ENCODE assay signal across 1 cellular context in the genomic region with DNA sequence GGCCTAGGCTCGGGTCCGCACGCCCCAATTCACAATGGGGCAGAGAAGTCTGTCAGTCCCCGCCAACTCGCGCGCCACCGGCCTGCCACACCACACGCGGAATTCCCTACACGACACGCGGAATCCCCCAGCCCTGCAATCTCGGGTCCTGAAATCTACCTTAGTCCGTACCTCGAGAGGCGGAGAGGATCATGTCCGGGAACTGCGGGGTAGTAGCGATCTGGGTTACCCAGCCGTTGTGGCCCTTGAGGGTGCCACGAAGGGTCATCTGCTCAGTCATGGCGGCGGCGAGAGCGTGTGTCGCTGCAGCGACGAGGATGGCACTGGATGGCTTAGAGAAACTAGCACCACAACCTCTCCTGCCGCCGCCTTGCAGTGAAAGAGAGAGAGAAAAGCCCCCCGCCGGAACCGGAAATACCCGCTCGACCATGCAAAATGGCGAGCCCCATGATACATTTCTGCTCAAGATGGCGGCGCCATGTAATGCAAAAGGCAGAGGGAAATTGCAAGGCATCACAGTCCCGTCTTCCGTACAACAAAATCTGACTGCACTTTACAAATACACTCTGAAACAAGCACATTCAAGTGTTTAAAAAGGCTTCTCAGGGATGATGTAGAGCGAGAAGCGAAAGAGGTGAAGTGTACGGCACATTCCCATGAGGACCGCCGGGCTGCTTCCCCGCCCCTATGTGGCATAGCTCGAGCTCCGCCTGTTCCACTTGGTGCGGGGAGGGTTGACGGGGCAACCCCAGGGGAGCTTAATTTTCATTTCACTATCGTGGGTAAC.
TF ChIP-seq lines count a peak whose summit lies in the region.

A gene (minus strand): TSS at position 386 of the 787 bp plus-strand sequence. CDS start 106 bp downstream, at position 280.

TF ChIP-seq in K562, 482 proteins besides CTCF, POLR2A, EP300 and RAD21 (continued from another document and continues in another):
- TF ChIP-seq, protein P1, sequence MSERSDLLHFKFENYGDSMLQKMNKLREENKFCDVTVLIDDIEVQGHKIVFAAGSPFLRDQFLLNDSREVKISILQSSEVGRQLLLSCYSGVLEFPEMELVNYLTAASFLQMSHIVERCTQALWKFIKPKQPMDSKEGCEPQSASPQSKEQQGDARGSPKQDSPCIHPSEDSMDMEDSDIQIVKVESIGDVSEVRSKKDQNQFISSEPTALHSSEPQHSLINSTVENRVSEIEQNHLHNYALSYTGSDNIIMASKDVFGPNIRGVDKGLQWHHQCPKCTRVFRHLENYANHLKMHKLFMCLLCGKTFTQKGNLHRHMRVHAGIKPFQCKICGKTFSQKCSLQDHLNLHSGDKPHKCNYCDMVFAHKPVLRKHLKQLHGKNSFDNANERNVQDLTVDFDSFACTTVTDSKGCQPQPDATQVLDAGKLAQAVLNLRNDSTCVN (CRISPR knock-in tag; IDR thresholded peaks at IDR 0.05) = no peak
- TF ChIP-seq ZNF583 (CRISPR knock-in tag; IDR thresholded peaks at IDR 0.05) (no peak), HSF4 (CRISPR knock-in tag; IDR thresholded peaks at IDR 0.05; ENCODE audit: borderline replicate concordance) (no peak), ATF7 (IDR thresholded peaks at IDR 0.05) (no peak; the same call in 1 of the 2 replicates), SIN3A (IDR thresholded peaks at IDR 0.05; ENCODE audit: borderline replicate concordance in 2 of 2, control insufficient read depth in 1 of 2, low read depth in 2 of 2, low read length in 2 of 2) (0 out of 4 replicates have a peak, but pooled peaks have one; percentile 5 to 69), HNRNPLL (IDR thresholded peaks at IDR 0.05; ENCODE audit: low read depth, low read length, poor library complexity, severe bottlenecking) (peak; percentile 61), HDGF (IDR thresholded peaks at IDR 0.05) (no peak), POLR2B (IDR thresholded peaks at IDR 0.05; ENCODE audit: low read depth, partially characterized antibody) (peak; percentile 98), KDM4B (IDR thresholded peaks at IDR 0.05; ENCODE audit: borderline replicate concordance in 2 of 2, low read depth in 1 of 2) (peak in 1 of 2 experiments; percentile 81; a peak in 2 of 4 replicates), ADNP (tag; IDR thresholded peaks at IDR 0.05) (no peak), TAF7 (tag; IDR thresholded peaks at IDR 0.05) (peak; percentile 100), BACH1 (tag; IDR thresholded peaks at IDR 0.05) (peak; percentile 56; the same call in 1 of the 2 replicates), ETV1 (tag; conservative IDR thresholded peaks at IDR 0.05; ENCODE audit: low read depth) (peak; percentile 36; the same call in 1 of the 2 replicates), HIVEP1 (CRISPR knock-in tag; IDR thresholded peaks at IDR 0.05) (0 out of 2 replicates have a peak, but pooled peaks have one; percentile 54), FOXP1 (CRISPR knock-in tag; IDR thresholded peaks at IDR 0.05) (peak; percentile 61; the same call in 1 of the 2 replicates), HDAC2 (IDR thresholded peaks at IDR 0.05) (peak; percentile 8; the same call in 1 of the 2 replicates), MCM3 (IDR thresholded peaks at IDR 0.05) (no peak), ZSCAN29 (IDR thresholded peaks at IDR 0.05) (no peak), NCOR1 (IDR thresholded peaks at IDR 0.05) (peak; percentile 47; the same call in 1 of the 2 replicates), RBM34 (IDR thresholded peaks at IDR 0.05; ENCODE audit: borderline replicate concordance, insufficient read depth, low read length) (no peak), ZFX (CRISPR knock-in tag; IDR thresholded peaks at IDR 0.05) (peak; percentile 97), TAL1 (IDR thresholded peaks at IDR 0.05) (no peak; the same call in 1 of the 2 replicates), MAZ (CRISPR knock-in tag; conservative IDR thresholded peaks at IDR 0.05 in 1 of 2, IDR thresholded peaks at IDR 0.05 in 1 of 2) (peak; percentile 74 to 87), JUND (IDR thresholded peaks at IDR 0.05; ENCODE audit: borderline replicate concordance, low read depth, low read length) (0 out of 2 replicates have a peak, but pooled peaks have one; percentile 37), JUND (tag; IDR thresholded peaks at IDR 0.05; ENCODE audit: borderline replicate concordance, low read depth, low read length) (no peak; the same call in 2 of the 3 replicates), RFX5 (IDR thresholded peaks at IDR 0.05; ENCODE audit: low read depth, low read length) (no peak; the same call in 1 of the 2 replicates), SMARCC2 (IDR thresholded peaks at IDR 0.05; ENCODE audit: low read depth) (no peak; the same call in 1 of the 2 replicates), ZNF696 (CRISPR knock-in tag; conservative IDR thresholded peaks at IDR 0.05) (no peak), ELF2 (CRISPR knock-in tag; IDR thresholded peaks at IDR 0.05) (0 out of 2 replicates have a peak, but pooled peaks have one; percentile 67), ARHGAP35 (IDR thresholded peaks at IDR 0.05; ENCODE audit: partially characterized antibody) (no peak), XRCC3 (IDR thresholded peaks at IDR 0.05) (no peak; the same call in 1 of the 2 replicates), XRCC4 (IDR thresholded peaks at IDR 0.05; ENCODE audit: extremely low read depth, insufficient read depth, insufficient read length) (no peak)
- TF ChIP-seq, protein P2, sequence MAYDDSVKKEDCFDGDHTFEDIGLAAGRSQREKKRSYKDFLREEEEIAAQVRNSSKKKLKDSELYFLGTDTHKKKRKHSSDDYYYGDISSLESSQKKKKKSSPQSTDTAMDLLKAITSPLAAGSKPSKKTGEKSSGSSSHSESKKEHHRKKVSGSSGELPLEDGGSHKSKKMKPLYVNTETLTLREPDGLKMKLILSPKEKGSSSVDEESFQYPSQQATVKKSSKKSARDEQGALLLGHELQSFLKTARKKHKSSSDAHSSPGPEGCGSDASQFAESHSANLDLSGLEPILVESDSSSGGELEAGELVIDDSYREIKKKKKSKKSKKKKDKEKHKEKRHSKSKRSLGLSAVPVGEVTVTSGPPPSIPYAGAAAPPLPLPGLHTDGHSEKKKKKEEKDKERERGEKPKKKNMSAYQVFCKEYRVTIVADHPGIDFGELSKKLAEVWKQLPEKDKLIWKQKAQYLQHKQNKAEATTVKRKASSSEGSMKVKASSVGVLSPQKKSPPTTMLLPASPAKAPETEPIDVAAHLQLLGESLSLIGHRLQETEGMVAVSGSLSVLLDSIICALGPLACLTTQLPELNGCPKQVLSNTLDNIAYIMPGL (CRISPR knock-in tag; IDR thresholded peaks at IDR 0.05) = 0 out of 2 replicates have a peak, but pooled peaks have one; percentile 45
- TF ChIP-seq, protein P3, sequence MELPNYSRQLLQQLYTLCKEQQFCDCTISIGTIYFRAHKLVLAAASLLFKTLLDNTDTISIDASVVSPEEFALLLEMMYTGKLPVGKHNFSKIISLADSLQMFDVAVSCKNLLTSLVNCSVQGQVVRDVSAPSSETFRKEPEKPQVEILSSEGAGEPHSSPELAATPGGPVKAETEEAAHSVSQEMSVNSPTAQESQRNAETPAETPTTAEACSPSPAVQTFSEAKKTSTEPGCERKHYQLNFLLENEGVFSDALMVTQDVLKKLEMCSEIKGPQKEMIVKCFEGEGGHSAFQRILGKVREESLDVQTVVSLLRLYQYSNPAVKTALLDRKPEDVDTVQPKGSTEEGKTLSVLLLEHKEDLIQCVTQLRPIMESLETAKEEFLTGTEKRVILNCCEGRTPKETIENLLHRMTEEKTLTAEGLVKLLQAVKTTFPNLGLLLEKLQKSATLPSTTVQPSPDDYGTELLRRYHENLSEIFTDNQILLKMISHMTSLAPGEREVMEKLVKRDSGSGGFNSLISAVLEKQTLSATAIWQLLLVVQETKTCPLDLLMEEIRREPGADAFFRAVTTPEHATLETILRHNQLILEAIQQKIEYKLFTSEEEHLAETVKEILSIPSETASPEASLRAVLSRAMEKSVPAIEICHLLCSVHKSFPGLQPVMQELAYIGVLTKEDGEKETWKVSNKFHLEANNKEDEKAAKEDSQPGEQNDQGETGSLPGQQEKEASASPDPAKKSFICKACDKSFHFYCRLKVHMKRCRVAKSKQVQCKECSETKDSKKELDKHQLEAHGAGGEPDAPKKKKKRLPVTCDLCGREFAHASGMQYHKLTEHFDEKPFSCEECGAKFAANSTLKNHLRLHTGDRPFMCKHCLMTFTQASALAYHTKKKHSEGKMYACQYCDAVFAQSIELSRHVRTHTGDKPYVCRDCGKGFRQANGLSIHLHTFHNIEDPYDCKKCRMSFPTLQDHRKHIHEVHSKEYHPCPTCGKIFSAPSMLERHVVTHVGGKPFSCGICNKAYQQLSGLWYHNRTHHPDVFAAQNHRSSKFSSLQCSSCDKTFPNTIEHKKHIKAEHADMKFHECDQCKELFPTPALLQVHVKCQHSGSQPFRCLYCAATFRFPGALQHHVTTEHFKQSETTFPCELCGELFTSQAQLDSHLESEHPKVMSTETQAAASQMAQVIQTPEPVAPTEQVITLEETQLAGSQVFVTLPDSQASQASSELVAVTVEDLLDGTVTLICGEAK (IDR thresholded peaks at IDR 0.05) = peak; percentile 96
- TF ChIP-seq, protein P3 (CRISPR knock-in tag; IDR thresholded peaks at IDR 0.05) = no peak
- TF ChIP-seq, protein P4, sequence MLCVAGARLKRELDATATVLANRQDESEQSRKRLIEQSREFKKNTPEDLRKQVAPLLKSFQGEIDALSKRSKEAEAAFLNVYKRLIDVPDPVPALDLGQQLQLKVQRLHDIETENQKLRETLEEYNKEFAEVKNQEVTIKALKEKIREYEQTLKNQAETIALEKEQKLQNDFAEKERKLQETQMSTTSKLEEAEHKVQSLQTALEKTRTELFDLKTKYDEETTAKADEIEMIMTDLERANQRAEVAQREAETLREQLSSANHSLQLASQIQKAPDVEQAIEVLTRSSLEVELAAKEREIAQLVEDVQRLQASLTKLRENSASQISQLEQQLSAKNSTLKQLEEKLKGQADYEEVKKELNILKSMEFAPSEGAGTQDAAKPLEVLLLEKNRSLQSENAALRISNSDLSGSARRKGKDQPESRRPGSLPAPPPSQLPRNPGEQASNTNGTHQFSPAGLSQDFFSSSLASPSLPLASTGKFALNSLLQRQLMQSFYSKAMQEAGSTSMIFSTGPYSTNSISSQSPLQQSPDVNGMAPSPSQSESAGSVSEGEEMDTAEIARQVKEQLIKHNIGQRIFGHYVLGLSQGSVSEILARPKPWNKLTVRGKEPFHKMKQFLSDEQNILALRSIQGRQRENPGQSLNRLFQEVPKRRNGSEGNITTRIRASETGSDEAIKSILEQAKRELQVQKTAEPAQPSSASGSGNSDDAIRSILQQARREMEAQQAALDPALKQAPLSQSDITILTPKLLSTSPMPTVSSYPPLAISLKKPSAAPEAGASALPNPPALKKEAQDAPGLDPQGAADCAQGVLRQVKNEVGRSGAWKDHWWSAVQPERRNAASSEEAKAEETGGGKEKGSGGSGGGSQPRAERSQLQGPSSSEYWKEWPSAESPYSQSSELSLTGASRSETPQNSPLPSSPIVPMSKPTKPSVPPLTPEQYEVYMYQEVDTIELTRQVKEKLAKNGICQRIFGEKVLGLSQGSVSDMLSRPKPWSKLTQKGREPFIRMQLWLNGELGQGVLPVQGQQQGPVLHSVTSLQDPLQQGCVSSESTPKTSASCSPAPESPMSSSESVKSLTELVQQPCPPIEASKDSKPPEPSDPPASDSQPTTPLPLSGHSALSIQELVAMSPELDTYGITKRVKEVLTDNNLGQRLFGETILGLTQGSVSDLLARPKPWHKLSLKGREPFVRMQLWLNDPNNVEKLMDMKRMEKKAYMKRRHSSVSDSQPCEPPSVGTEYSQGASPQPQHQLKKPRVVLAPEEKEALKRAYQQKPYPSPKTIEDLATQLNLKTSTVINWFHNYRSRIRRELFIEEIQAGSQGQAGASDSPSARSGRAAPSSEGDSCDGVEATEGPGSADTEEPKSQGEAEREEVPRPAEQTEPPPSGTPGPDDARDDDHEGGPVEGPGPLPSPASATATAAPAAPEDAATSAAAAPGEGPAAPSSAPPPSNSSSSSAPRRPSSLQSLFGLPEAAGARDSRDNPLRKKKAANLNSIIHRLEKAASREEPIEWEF (CRISPR knock-in tag; IDR thresholded peaks at IDR 0.05) = no peak
- TF ChIP-seq, protein P5, sequence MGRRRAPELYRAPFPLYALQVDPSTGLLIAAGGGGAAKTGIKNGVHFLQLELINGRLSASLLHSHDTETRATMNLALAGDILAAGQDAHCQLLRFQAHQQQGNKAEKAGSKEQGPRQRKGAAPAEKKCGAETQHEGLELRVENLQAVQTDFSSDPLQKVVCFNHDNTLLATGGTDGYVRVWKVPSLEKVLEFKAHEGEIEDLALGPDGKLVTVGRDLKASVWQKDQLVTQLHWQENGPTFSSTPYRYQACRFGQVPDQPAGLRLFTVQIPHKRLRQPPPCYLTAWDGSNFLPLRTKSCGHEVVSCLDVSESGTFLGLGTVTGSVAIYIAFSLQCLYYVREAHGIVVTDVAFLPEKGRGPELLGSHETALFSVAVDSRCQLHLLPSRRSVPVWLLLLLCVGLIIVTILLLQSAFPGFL (CRISPR knock-in tag; IDR thresholded peaks at IDR 0.05) = peak; percentile 69; the same call in 1 of the 2 replicates
- TF ChIP-seq, protein P6, sequence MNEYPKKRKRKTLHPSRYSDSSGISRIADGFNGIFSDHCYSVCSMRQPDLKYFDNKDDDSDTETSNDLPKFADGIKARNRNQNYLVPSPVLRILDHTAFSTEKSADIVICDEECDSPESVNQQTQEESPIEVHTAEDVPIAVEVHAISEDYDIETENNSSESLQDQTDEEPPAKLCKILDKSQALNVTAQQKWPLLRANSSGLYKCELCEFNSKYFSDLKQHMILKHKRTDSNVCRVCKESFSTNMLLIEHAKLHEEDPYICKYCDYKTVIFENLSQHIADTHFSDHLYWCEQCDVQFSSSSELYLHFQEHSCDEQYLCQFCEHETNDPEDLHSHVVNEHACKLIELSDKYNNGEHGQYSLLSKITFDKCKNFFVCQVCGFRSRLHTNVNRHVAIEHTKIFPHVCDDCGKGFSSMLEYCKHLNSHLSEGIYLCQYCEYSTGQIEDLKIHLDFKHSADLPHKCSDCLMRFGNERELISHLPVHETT (CRISPR knock-in tag; conservative IDR thresholded peaks at IDR 0.05 in 1 of 2, IDR thresholded peaks at IDR 0.05 in 1 of 2) = peak in 1 of 2 experiments; percentile 80; a peak in 1 of 4 replicates
